In the genomic region with DNA sequence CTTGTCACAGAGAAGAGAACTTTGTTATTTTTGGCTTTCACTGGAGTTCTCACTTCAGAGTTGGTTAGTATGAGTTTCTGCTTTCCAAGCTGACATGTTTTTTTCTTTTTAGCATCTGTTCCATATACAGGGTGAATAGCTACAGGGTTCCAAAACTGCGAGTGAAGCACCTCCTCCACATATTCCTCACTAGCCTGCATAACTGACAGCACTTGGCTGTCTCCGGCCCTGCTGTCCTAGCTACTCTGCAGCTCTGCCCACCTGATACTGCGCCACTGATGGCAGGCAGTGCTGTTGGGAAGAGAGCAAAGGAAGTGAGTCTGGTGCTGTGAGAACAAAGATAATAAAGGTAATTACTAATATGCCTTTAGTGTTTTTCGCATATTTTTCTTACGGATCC, we compare ENCODE assay signal across 19 cellular contexts.
"Had no signal": no experiment of that assay in that cellular context is flagged by ENCODE, and none has a peak within 500 bp of the region (broad histone marks: within the 10 kb centered on the region; RNA-seq: fewer than 3 reads in every experiment).

No MANE protein-coding gene starts in this region.

- DNase-seq: activated T-cell treated with anti-CD3 and anti-CD28 coated beads, Interleukin-2, amount 50 U/mL, for 1 hour; brain microvascular endothelial cell; cortex of kidney; effector CD4-positive, alpha-beta T cell; foreskin fibroblast; kidney; lower lobe of right lung; mesendoderm; naive thymus-derived CD4-positive, alpha-beta T cell; right cardiac atrium; stimulated activated CD4-positive, alpha-beta T cell treated with anti-CD3 and anti-CD28 coated beads, Interleukin-12 subunit alpha, Interleukin-12 subunit beta, amount 100 ng/mL, for 4 hours; stimulated activated CD4-positive, alpha-beta T cell treated with anti-CD3 and anti-CD28 coated beads, Interleukin-4, amount 100 ng/mL, for 4 hours; tibial artery had no signal

- H3K27ac Mint-ChIP-seq: activated naive CD4-positive, alpha-beta T cell treated with anti-CD3 and anti-CD28 coated beads, Interleukin-2, amount 50 U/mL, for 72 hours; activated T-helper 17 cell treated with anti-CD3 and anti-CD28 coated beads, Interleukin-2, amount 50 U/mL, for 72 hours; naive thymus-derived CD4-positive, alpha-beta T cell; stimulated activated naive CD8-positive, alpha-beta T cell treated with anti-CD3 and anti-CD28 coated beads, Interleukin-15, Interleukin-2, amounts not matched to agents 100 ng/mL and 50 ng/mL, for 24 hours had no signal

- H3K4me3 ChIP-seq: ascending aorta, lower lobe of right lung, prostate gland, tibial artery had no signal

- H3K4me3 Mint-ChIP-seq: activated T-helper 17 cell treated with anti-CD3 and anti-CD28 coated beads, Interleukin-2, amount 50 U/mL, for 72 hours; central memory CD8-positive, alpha-beta T cell; naive thymus-derived CD4-positive, alpha-beta T cell; stimulated activated naive CD8-positive, alpha-beta T cell treated with anti-CD3 and anti-CD28 coated beads, Interleukin-15, Interleukin-2, amounts not matched to agents 100 ng/mL and 50 ng/mL, for 24 hours had no signal

- H3K36me3 ChIP-seq: ascending aorta, brain microvascular endothelial cell, lower lobe of right lung, prostate gland, tibial artery had no signal

- H3K9me3 Mint-ChIP-seq: activated naive CD4-positive, alpha-beta T cell treated with anti-CD3 and anti-CD28 coated beads, Interleukin-2, amount 50 U/mL, for 72 hours; activated T-helper 17 cell treated with anti-CD3 and anti-CD28 coated beads, Interleukin-2, amount 50 U/mL, for 72 hours; central memory CD8-positive, alpha-beta T cell; stimulated activated naive CD8-positive, alpha-beta T cell treated with anti-CD3 and anti-CD28 coated beads, Interleukin-15, Interleukin-2, amounts not matched to agents 100 ng/mL and 50 ng/mL, for 24 hours had no signal

- H3K36me3 Mint-ChIP-seq: activated naive CD4-positive, alpha-beta T cell treated with anti-CD3 and anti-CD28 coated beads, Interleukin-2, amount 50 U/mL, for 72 hours; naive thymus-derived CD4-positive, alpha-beta T cell had no signal

- H3K4me1 Mint-ChIP-seq: activated T-helper 17 cell treated with anti-CD3 and anti-CD28 coated beads, Interleukin-2, amount 50 U/mL, for 72 hours; central memory CD8-positive, alpha-beta T cell had no signal

- ATAC-seq: activated naive CD4-positive, alpha-beta T cell treated with anti-CD3 and anti-CD28 coated beads, Interleukin-2, amount 50 U/mL, for 72 hours; activated T-helper 17 cell treated with anti-CD3 and anti-CD28 coated beads, Interleukin-2, amount 50 U/mL, for 72 hours; lower lobe of right lung; naive thymus-derived CD4-positive, alpha-beta T cell; right cardiac atrium had no signal

- H3K9me3 ChIP-seq: ascending aorta, lower lobe of right lung, prostate gland, tibial artery had no signal

- H3K27ac ChIP-seq: ascending aorta, brain microvascular endothelial cell, lower lobe of right lung, prostate gland, tibial artery had no signal
